ENCODE assay signal across 9 cellular contexts in the genomic region with DNA sequence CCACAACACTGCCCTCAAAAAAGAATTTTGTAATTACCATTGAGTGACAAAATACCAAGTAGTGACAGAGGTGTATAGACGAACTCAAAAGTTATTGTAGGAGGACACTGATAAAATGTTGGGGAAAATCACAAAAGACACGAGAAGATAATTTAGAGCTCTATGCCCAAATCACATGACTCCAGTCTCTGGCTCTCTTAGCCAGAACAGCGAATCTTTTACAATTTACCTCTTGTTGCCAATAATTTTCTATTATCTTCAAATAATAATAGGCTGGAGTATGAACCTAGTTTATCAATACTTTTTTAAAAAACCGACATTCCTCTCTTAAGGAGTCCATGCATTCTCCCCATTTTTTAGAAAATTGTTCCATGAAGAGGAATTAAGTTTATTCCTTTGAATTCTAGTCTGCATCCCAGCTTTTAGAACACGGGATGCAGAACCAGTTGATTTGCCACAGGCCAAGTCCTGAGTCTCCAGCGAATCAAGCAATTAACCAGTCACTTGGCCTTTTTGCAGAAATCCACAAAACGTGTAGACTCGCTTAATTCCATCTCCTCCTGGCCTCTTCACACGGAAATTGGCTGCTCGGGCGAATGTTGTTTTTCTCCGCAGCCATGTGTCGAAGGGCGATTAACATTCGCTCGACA. TPM values are rescaled to one million over a fixed set of nuclear protein-coding genes. Genes with fewer than 3 reads are reported as not detected.
DNase-seq lines count a peak whose midpoint lies in the region; ATAC-seq and TF ChIP-seq lines count a peak whose summit lies in the region.
"Had no signal": no experiment of that assay in that cellular context is flagged by ENCODE, and none has a peak within 500 bp of the region (broad histone marks: within the 10 kb centered on the region; RNA-seq: fewer than 3 reads in every experiment).

No MANE protein-coding gene starts in this region.

- no peaks in the 10 kb centered on the region for H3K36me3 ChIP-seq in left ventricle myocardium inferior
- H3K36me3 ChIP-seq in muscle layer of colon (ENCODE audit: insufficient read depth, low read length) = no peaks in the 10 kb centered on the region
- H3K36me3 ChIP-seq in uterus = no peaks in the 10 kb centered on the region

- no peak overlapping the region for H3K9ac ChIP-seq in muscle layer of colon (ENCODE audit: low read length)

- intact Hi-C loops in left ventricle myocardium inferior (cut with micrococcal nuclease) (no loop called here), left cardiac atrium (cut with DNase I) (no loop called here), uterus (cut with DNase I; ENCODE audit: low total_unique reads) (no loop called here)

- ATAC-seq in left cardiac atrium (no peak), foreskin keratinocyte (no peak)

- H3K27me3 ChIP-seq in left ventricle myocardium inferior (ENCODE audit: low read depth) (peaks cover 74% of the 10 kb centered on the region), muscle layer of colon (ENCODE audit: control insufficient read depth in 1 of 2, insufficient read depth in 2 of 2, low read length in 2 of 2) (no peaks in the 10 kb centered on the region), uterus (no peaks in the 10 kb centered on the region), foreskin keratinocyte (peaks cover 50% of the 10 kb centered on the region)

- H3K9me3 ChIP-seq in left ventricle myocardium inferior (replicated peaks) (no peaks in the 10 kb centered on the region), muscle layer of colon (ENCODE audit: low read length) (no peaks in the 10 kb centered on the region), uterus (no peaks in the 10 kb centered on the region)

- H3K4me3 ChIP-seq in left ventricle myocardium inferior (peak overlapping the region; percentile 64), choroid plexus epithelial cell (ENCODE audit: low read depth, low read length) (peak overlapping the region; percentile 55), muscle layer of colon (ENCODE audit: low read depth in 1 of 2, low read length in 2 of 2) (peak overlapping the region; percentile 45 to 62), uterus (peak overlapping the region; percentile 35 to 42)

- no peak for TF ChIP-seq POLR2A in uterus (IDR thresholded peaks at IDR 0.05)

- DNase-seq in left ventricle myocardium inferior = no peak
- no peak for DNase-seq in left cardiac atrium
- DNase-seq in choroid plexus epithelial cell (ENCODE audit: low read depth) = no peak
- no peak for DNase-seq in uterus
- no peak for DNase-seq in foreskin keratinocyte
- no peak for DNase-seq in ureter (ENCODE audit: low spot score)
- no peak for DNase-seq in RPMI8226
- DNase-seq: activated naive CD4-positive, alpha-beta T cell had no signal

- H3K4me1 ChIP-seq in left ventricle myocardium inferior (peaks cover 16% of the 10 kb centered on the region), muscle layer of colon (ENCODE audit: insufficient read depth, low read length) (peaks cover 5% of the 10 kb centered on the region), uterus (no peaks in the 10 kb centered on the region), foreskin keratinocyte (no peaks in the 10 kb centered on the region)

- TF ChIP-seq CTCF in left ventricle myocardium inferior (IDR thresholded peaks at IDR 0.05; ENCODE audit: borderline replicate concordance) = no peak
- TF ChIP-seq CTCF in choroid plexus epithelial cell (conservative IDR thresholded peaks at IDR 0.05; ENCODE audit: low read depth, low read length) = no peak
- TF ChIP-seq CTCF in uterus (IDR thresholded peaks at IDR 0.05) = no peak
- TF ChIP-seq CTCF in foreskin keratinocyte (conservative IDR thresholded peaks at IDR 0.05) = no peak

- H3K27ac ChIP-seq in left ventricle myocardium inferior (replicated peaks) = no peak overlapping the region
- no peak overlapping the region for H3K27ac ChIP-seq in muscle layer of colon (ENCODE audit: low read depth, low read length)
- peak overlapping the region in 1 of 2 donors; percentile 3 for H3K27ac ChIP-seq in uterus
- H3K27ac ChIP-seq in foreskin keratinocyte = no peak overlapping the region

RNA-seq across cellular contexts. Expression of a gene that starts 0.5 kb away (rescaled TPM):
- total RNA-seq in left ventricle myocardium inferior (not detected), left cardiac atrium (not detected), uterus (under 1 TPM in 1 of 4 donors, not detected in 3; 0.90 TPM), foreskin keratinocyte (0.65 and 1.8 TPM in 2 replicates), ureter (0.86 TPM)
- polyA plus RNA-seq in foreskin keratinocyte = 1.5 and 2.2 TPM in 2 replicates

RNA-seq across cellular contexts. Expression of a gene that starts 6.8 kb away (rescaled TPM):
- total RNA-seq in left ventricle myocardium inferior (14.5 TPM), left cardiac atrium (10 to 100 TPM; 15.3 to 15.8 TPM), uterus (10 to 100 TPM in 2 of 4 donors, 1 to 10 TPM in 2; 9.3 to 59.2 (median 9.9) TPM), foreskin keratinocyte (20.1 and 25.7 TPM in 2 replicates), ureter (22.2 TPM)
- 7.5 and 13.4 TPM in 2 replicates for polyA plus RNA-seq in foreskin keratinocyte
